Comparison of ENCODE assay signal across 13 cellular contexts in genomic region chr5:111389390-111390082, GRCh38.
DNase-seq lines count a peak whose midpoint lies in the region; ATAC-seq lines count a peak whose summit lies in the region.
"Had no signal": no experiment of that assay in that cellular context is flagged by ENCODE, and none has a peak within 500 bp of the region (broad histone marks: within the 10 kb centered on the region; RNA-seq: fewer than 3 reads in every experiment).

No MANE protein-coding gene starts in this region.

- peak; percentile 62 for ATAC-seq in stimulated activated naive CD8-positive, alpha-beta T cell treated with anti-CD3 and anti-CD28 coated beads, Interleukin-15, amount 100 ng/mL, for 72 hours
- ATAC-seq: pancreas had no signal

- no peaks in the 10 kb centered on the region for H3K36me3 ChIP-seq in CD8-positive, alpha-beta memory T cell (ENCODE audit: insufficient read depth, low read length)
- H3K36me3 ChIP-seq: BLaER1, pancreas had no signal

- no peak overlapping the region for H3K4me3 ChIP-seq in CD8-positive, alpha-beta memory T cell (ENCODE audit: low read length)
- H3K4me3 ChIP-seq: BLaER1, pancreas had no signal

- H3K27ac Mint-ChIP-seq in activated naive CD4-positive, alpha-beta T cell treated with anti-CD3 and anti-CD28 coated beads for 36 hours = no peak overlapping the region
- H3K27ac Mint-ChIP-seq in stimulated activated naive CD8-positive, alpha-beta T cell treated with anti-CD3 and anti-CD28 coated beads, Interleukin-15, amount 100 ng/mL, for 72 hours = peak overlapping the region; percentile 42 to 71
- H3K27ac Mint-ChIP-seq in CD8-positive, alpha-beta memory T cell = peak overlapping the region in 2 of 8 donors; percentile 11 to 34
- H3K27ac Mint-ChIP-seq: activated T-helper 2 cell treated with anti-CD3 and anti-CD28 coated beads, Interferon-gamma antibody, Interleukin-2, Interleukin-4, amounts not matched to agents 10 μg/mL and 5 μg/mL and 100 μg/mL, durations not matched to agents 14 hours and 24 hours and 36 hours; dendritic cell treated with granulocyte-macrophage colony-stimulating factor and Interleukin-4, amounts not matched to agents 40 ng/mL and 50 ng/mL, for 4 days had no signal

- H3K4me3 Mint-ChIP-seq in activated naive CD4-positive, alpha-beta T cell treated with anti-CD3 and anti-CD28 coated beads for 36 hours = no peak overlapping the region
- H3K4me3 Mint-ChIP-seq in stimulated activated naive CD8-positive, alpha-beta T cell treated with anti-CD3 and anti-CD28 coated beads, Interleukin-15, amount 100 ng/mL, for 72 hours = no peak overlapping the region
- no peak overlapping the region for H3K4me3 Mint-ChIP-seq in CD8-positive, alpha-beta memory T cell
- H3K4me3 Mint-ChIP-seq: dendritic cell treated with granulocyte-macrophage colony-stimulating factor and Interleukin-4, amounts not matched to agents 40 ng/mL and 50 ng/mL, for 4 days had no signal

- H3K27me3 ChIP-seq in CD8-positive, alpha-beta memory T cell (ENCODE audit: insufficient read depth, low read length, poor library complexity, severe bottlenecking) = no peaks in the 10 kb centered on the region
- H3K27me3 ChIP-seq: BLaER1, pancreas had no signal

- H3K4me1 Mint-ChIP-seq in activated naive CD4-positive, alpha-beta T cell treated with anti-CD3 and anti-CD28 coated beads for 36 hours (ENCODE audit: low read depth) = peaks cover 24% of the 10 kb centered on the region
- H3K4me1 Mint-ChIP-seq in stimulated activated naive CD8-positive, alpha-beta T cell treated with anti-CD3 and anti-CD28 coated beads, Interleukin-15, amount 100 ng/mL, for 72 hours = peaks cover 18% of the 10 kb centered on the region
- H3K4me1 Mint-ChIP-seq in CD8-positive, alpha-beta memory T cell = peaks cover 12 to 36% (median 32%) of the 10 kb centered on the region in 3 donors

- DNase-seq in activated naive CD4-positive, alpha-beta T cell treated with anti-CD3 and anti-CD28 coated beads for 36 hours = peak; percentile 32
- no peak for DNase-seq in activated naive CD4-positive, alpha-beta T cell treated with anti-CD3 and anti-CD28 coated beads, Interleukin-2, amount 50 U/mL, for 16 hours
- DNase-seq in RKO (ENCODE audit: low spot score) (peak; percentile 60), epithelial cell of prostate (ENCODE audit: low read depth, low spot score) (peak; percentile 71), D341Med (ENCODE audit: low spot score) (no peak), NCI-H1105 (lab: John Stamatoyannopoulos, UW) (no peak)
- peak in 1 of 2 donors; percentile 11 for DNase-seq in stimulated activated naive CD8-positive, alpha-beta T cell treated with anti-CD3 and anti-CD28 coated beads, Interleukin-15, amount 100 ng/mL, for 72 hours
- no peak for DNase-seq in CD8-positive, alpha-beta memory T cell
- DNase-seq: head of caudate nucleus, pancreas had no signal

- intact Hi-C loops in activated naive CD4-positive, alpha-beta T cell treated with anti-CD3 and anti-CD28 coated beads for 36 hours (cut with micrococcal nuclease) = no loop called here

- H3K27me3 Mint-ChIP-seq in activated naive CD4-positive, alpha-beta T cell treated with anti-CD3 and anti-CD28 coated beads for 36 hours (ENCODE audit: low read depth) = no peaks in the 10 kb centered on the region
- no peaks in the 10 kb centered on the region for H3K27me3 Mint-ChIP-seq in stimulated activated naive CD8-positive, alpha-beta T cell treated with anti-CD3 and anti-CD28 coated beads, Interleukin-15, amount 100 ng/mL, for 72 hours
- H3K27me3 Mint-ChIP-seq in CD8-positive, alpha-beta memory T cell = no peaks in the 10 kb centered on the region
- H3K27me3 Mint-ChIP-seq: dendritic cell treated with granulocyte-macrophage colony-stimulating factor and Interleukin-4, amounts not matched to agents 40 ng/mL and 50 ng/mL, for 4 days had no signal

- no peaks in the 10 kb centered on the region for H3K9me3 ChIP-seq in CD8-positive, alpha-beta memory T cell (ENCODE audit: low read length)
- H3K9me3 ChIP-seq: BLaER1, pancreas had no signal

- no peaks in the 10 kb centered on the region for H3K4me1 ChIP-seq in CD8-positive, alpha-beta memory T cell (ENCODE audit: insufficient read depth, low read length)
- H3K4me1 ChIP-seq: BLaER1, pancreas had no signal

- peak overlapping the region; percentile 36 for H3K27ac ChIP-seq in epithelial cell of prostate
- H3K27ac ChIP-seq in CD8-positive, alpha-beta memory T cell (ENCODE audit: low read depth, low read length) = no peak overlapping the region
- H3K27ac ChIP-seq: BLaER1, pancreas had no signal

- POLR2A ChIA-PET in CD8-positive, alpha-beta memory T cell (lab: Charles Lee) = no interaction called here

- CTCF ChIA-PET in activated naive CD4-positive, alpha-beta T cell treated with anti-CD3 and anti-CD28 coated beads for 36 hours (lab: Charles Lee) = no interaction called here
- CTCF ChIA-PET in CD8-positive, alpha-beta memory T cell (lab: Charles Lee) = no interaction called here

- peaks cover 33% of the 10 kb centered on the region for H3K36me3 Mint-ChIP-seq in activated naive CD4-positive, alpha-beta T cell treated with anti-CD3 and anti-CD28 coated beads for 36 hours (ENCODE audit: low read depth)
- H3K36me3 Mint-ChIP-seq in CD8-positive, alpha-beta memory T cell = peaks cover 12 to 76% (median 23%) of the 10 kb centered on the region in 3 donors

- peaks cover 1% of the 10 kb centered on the region for H3K9me3 Mint-ChIP-seq in activated naive CD4-positive, alpha-beta T cell treated with anti-CD3 and anti-CD28 coated beads for 36 hours
- peaks cover 0 to 5% of the 10 kb centered on the region in 2 donors for H3K9me3 Mint-ChIP-seq in stimulated activated naive CD8-positive, alpha-beta T cell treated with anti-CD3 and anti-CD28 coated beads, Interleukin-15, amount 100 ng/mL, for 72 hours
- no peaks in the 10 kb centered on the region for H3K9me3 Mint-ChIP-seq in CD8-positive, alpha-beta memory T cell
- H3K9me3 Mint-ChIP-seq: activated T-helper 2 cell treated with anti-CD3 and anti-CD28 coated beads, Interferon-gamma antibody, Interleukin-2, Interleukin-4, amounts not matched to agents 10 μg/mL and 5 μg/mL and 100 μg/mL, durations not matched to agents 14 hours and 24 hours and 36 hours; dendritic cell treated with granulocyte-macrophage colony-stimulating factor and Interleukin-4, amounts not matched to agents 40 ng/mL and 50 ng/mL, for 4 days had no signal

Comparison
In these comparisons a context has a peak if more than half of its experiments do, and no peak if none do; other contexts are left out.
1. DNase-seq: peak in activated naive CD4-positive, alpha-beta T cell treated with anti-CD3 and anti-CD28 coated beads for 36 hours (single experiment), RKO (single experiment) and epithelial cell of prostate (single experiment); none in activated naive CD4-positive, alpha-beta T cell treated with anti-CD3 and anti-CD28 coated beads, Interleukin-2, amount 50 U/mL, for 16 hours (single experiment), D341Med (single experiment), CD8-positive, alpha-beta memory T cell (0 of 5) and NCI-H1105 (single experiment).